ENCODE assay signal across 8 cellular contexts in genomic region chr2:96869281-96869823, GRCh38. TPM values are rescaled to one million over a fixed set of nuclear protein-coding genes. Genes with fewer than 3 reads are reported as not detected.
DNase-seq lines count a peak whose midpoint lies in the region; ATAC-seq and TF ChIP-seq lines count a peak whose summit lies in the region.

No MANE protein-coding gene starts in this region.

- H2AFZ ChIP-seq in GM23338 = no peak overlapping the region
- peak overlapping the region; percentile 90 for H2AFZ ChIP-seq in mesenchymal stem cell (ENCODE audit: low read depth, low read length)

- peak; percentile 24 for ATAC-seq in GM23338
- ATAC-seq in GM18517 (IDR thresholded peaks at IDR 0.05; ENCODE audit: unreplicated experiment) = no peak
- ATAC-seq in GM19467 (IDR thresholded peaks at IDR 0.05; ENCODE audit: unreplicated experiment) = no peak

- peaks cover 32% of the 10 kb centered on the region for H3K79me2 ChIP-seq in GM23338 (replicated peaks; ENCODE audit: insufficient read depth)

- H3K27me3 Mint-ChIP-seq in GM23338 (ENCODE audit: insufficient read depth, low read depth, poor library complexity) (peaks cover 18% of the 10 kb centered on the region), endothelial cell (ENCODE audit: unreplicated experiment) (peaks cover 26% of the 10 kb centered on the region)

- peaks cover 47% of the 10 kb centered on the region for H3K4me1 Mint-ChIP-seq in GM23338
- H3K4me1 Mint-ChIP-seq in endothelial cell (ENCODE audit: unreplicated experiment) = peaks cover 56% of the 10 kb centered on the region

- TF ChIP-seq CTCF in GM23338 (conservative IDR thresholded peaks at IDR 0.05; ENCODE audit: low read depth in 2 of 2) (no peak), endothelial cell (IDR thresholded peaks at IDR 0.05; ENCODE audit: unreplicated experiment) (peak; percentile 26), tibial nerve (IDR thresholded peaks at IDR 0.05) (peak in 1 of 5 experiments; percentile 3)

- peaks cover 34% of the 10 kb centered on the region for H3K4me1 ChIP-seq in GM23338 (ENCODE audit: insufficient read depth)
- H3K4me1 ChIP-seq in mesenchymal stem cell (ENCODE audit: control insufficient read depth, insufficient read depth, low read depth, low read length) = peaks cover 25% of the 10 kb centered on the region
- H3K4me1 ChIP-seq in tibial nerve = peaks cover 0 to 75% (median 50%) of the 10 kb centered on the region in 4 donors

- peak overlapping the region; percentile 97 for H2BK120ac ChIP-seq in mesenchymal stem cell (ENCODE audit: low read depth, low read length)

- peak overlapping the region in 1 of 2 experiments; percentile 70 for H2BK12ac ChIP-seq in mesenchymal stem cell (ENCODE audit: low read length in 2 of 2)

- peak overlapping the region; percentile 94 to 97 for H3K18ac ChIP-seq in mesenchymal stem cell (ENCODE audit: low read depth in 1 of 2, low read length in 2 of 2)

- H2BK15ac ChIP-seq in mesenchymal stem cell (ENCODE audit: low read depth, poor library complexity, severe bottlenecking) = peak overlapping the region; percentile 92

- H3K4ac ChIP-seq in mesenchymal stem cell (ENCODE audit: low read depth in 1 of 2, low read length in 2 of 2) = peak overlapping the region; percentile 77 to 87

- H3K27me3 ChIP-seq in GM23338 (ENCODE audit: insufficient read depth) = no peaks in the 10 kb centered on the region
- peaks cover 0 to 12% of the 10 kb centered on the region in 2 experiments for H3K27me3 ChIP-seq in mesenchymal stem cell (ENCODE audit: control insufficient read depth in 1 of 2, insufficient read depth in 1 of 2, low read length in 2 of 2)
- no peaks in the 10 kb centered on the region for H3K27me3 ChIP-seq in tibial nerve

- DNase-seq in C1 segment of cervical spinal cord (lab: John Stamatoyannopoulos, UW) (peak in 8 of 14 donors; percentile 56 to 87 (median 76)), GM23338 (ENCODE audit: low spot score) (peak; percentile 67), RPMI7951 (ENCODE audit: low read depth) (peak; percentile 86), endothelial cell (ENCODE audit: low spot score) (peak; percentile 54), mesenchymal stem cell (peak; percentile 83), tibial nerve (ENCODE audit: low spot score in 2 of 2) (peak; percentile 73 to 74)

- under 1% methylated on average over 38 of the region's 65 CpGs for WGBS in mesenchymal stem cell
- 0% methylated on average over 32 of the region's 65 CpGs; no CpG with 5 or more reads in 1 of the 2 donors for WGBS in tibial nerve, 2 donors

- peak overlapping the region; percentile 92 for H3K9ac ChIP-seq in mesenchymal stem cell (ENCODE audit: low read length)

- H3F3A ChIP-seq in GM23338 (replicated peaks; ENCODE audit: low read depth) = 0 out of 2 replicates have a peak, but pooled peaks cover 9% of the 10 kb centered on the region

- H3K27ac ChIP-seq in GM23338 (ENCODE audit: low read depth) = peak overlapping the region; percentile 87
- no peak overlapping the region for H3K27ac ChIP-seq in mesenchymal stem cell (ENCODE audit: low read length, poor library complexity, severe bottlenecking)
- peak overlapping the region; percentile 94 to 99 (median 98) for H3K27ac ChIP-seq in tibial nerve

- no peak overlapping the region for H2AK5ac ChIP-seq in mesenchymal stem cell (ENCODE audit: low read length, severe bottlenecking)

- TF ChIP-seq POLR2A in tibial nerve (IDR thresholded peaks at IDR 0.05) = no peak

- H3K4me3 Mint-ChIP-seq in GM23338 = peak overlapping the region; percentile 87; the same call in 2 of the 3 replicates
- no peak overlapping the region for H3K4me3 Mint-ChIP-seq in endothelial cell (ENCODE audit: unreplicated experiment)

- no peaks in the 10 kb centered on the region for H3K9me2 ChIP-seq in GM23338 (ENCODE audit: insufficient read depth)

- H3K36me3 Mint-ChIP-seq in GM23338 (ENCODE audit: low read depth) (peaks cover 34% of the 10 kb centered on the region), endothelial cell (ENCODE audit: low read depth, unreplicated experiment) (peaks cover 36% of the 10 kb centered on the region)

- peak overlapping the region; percentile 95 to 97 for H3K14ac ChIP-seq in mesenchymal stem cell (ENCODE audit: low read length in 2 of 2)

- peak overlapping the region; percentile 70 to 95 for H3K23ac ChIP-seq in mesenchymal stem cell (ENCODE audit: low read length in 2 of 2)

- H2BK5ac ChIP-seq in mesenchymal stem cell (ENCODE audit: low read depth, low read length, poor library complexity, severe bottlenecking) = peak overlapping the region; percentile 87

- H4K8ac ChIP-seq in mesenchymal stem cell (ENCODE audit: low read length) = peak overlapping the region; percentile 90

- H3K4me2 ChIP-seq in GM23338 (peak overlapping the region; percentile 95), mesenchymal stem cell (ENCODE audit: low read length, poor library complexity, severe bottlenecking) (peak overlapping the region; percentile 83)

- H3K9me3 Mint-ChIP-seq in GM23338 = no peaks in the 10 kb centered on the region
- H3K9me3 Mint-ChIP-seq in endothelial cell (ENCODE audit: unreplicated experiment) = no peaks in the 10 kb centered on the region

- H3K9me3 ChIP-seq in mesenchymal stem cell (ENCODE audit: control insufficient read depth, low read length) (no peaks in the 10 kb centered on the region), tibial nerve (no peaks in the 10 kb centered on the region)

- no peak for TF ChIP-seq EP300 in tibial nerve (IDR thresholded peaks at IDR 0.05)

- H3K27ac Mint-ChIP-seq in GM23338 = no peak overlapping the region
- H3K27ac Mint-ChIP-seq in endothelial cell (ENCODE audit: unreplicated experiment) = no peak overlapping the region

- H3K4me3 ChIP-seq in GM23338 (peak overlapping the region; percentile 90), mesenchymal stem cell (ENCODE audit: insufficient read depth in 1 of 2, low read depth in 1 of 2, low read length in 2 of 2) (peak overlapping the region; percentile 76 to 91), tibial nerve (peak overlapping the region; percentile 64 to 92 (median 88))

- H3K36me3 ChIP-seq in GM23338 (ENCODE audit: insufficient read depth) (peaks cover 10% of the 10 kb centered on the region; the same call in 1 of the 2 replicates), mesenchymal stem cell (ENCODE audit: control insufficient read depth in 1 of 2, insufficient read depth in 2 of 2, low read depth in 1 of 2, low read length in 2 of 2) (peaks cover 29 to 30% of the 10 kb centered on the region in 2 experiments), tibial nerve (peaks cover 3 to 33% (median 4%) of the 10 kb centered on the region in 3 donors)

- peak overlapping the region; percentile 89 for H4K91ac ChIP-seq in mesenchymal stem cell (ENCODE audit: low read length)

- peaks cover 15% of the 10 kb centered on the region for H3K79me1 ChIP-seq in mesenchymal stem cell (replicated peaks; ENCODE audit: low read length, poor library complexity, severe bottlenecking)

- H4K20me1 ChIP-seq in GM23338 (replicated peaks; ENCODE audit: insufficient read depth) = no peaks in the 10 kb centered on the region; the same call in 1 of the 2 replicates

RNA-seq across cellular contexts. Expression of gene SEMA4C, which starts 0.5 kb away (rescaled TPM):
- 69.7 and 80.7 TPM in 2 replicates for total RNA-seq in GM23338 (2014; rRNA removed; shearing (Covaris generic))
- polyA plus RNA-seq in GM23338 (2016; fragmentation: Nextera tagmentation; extraction: Ambion mirVana) = 15.4 and 16.8 TPM in 2 replicates
- 30.3 and 41.0 TPM in 2 replicates for total RNA-seq in RPMI7951 (2014; rRNA removed; shearing (Covaris generic))
- total RNA-seq in endothelial cell (ENCODE audit: unreplicated experiment) = 279 TPM
- 20.2 TPM for polyA plus RNA-seq in mesenchymal stem cell (2013, experiment 1 of 2)
- polyA plus RNA-seq in mesenchymal stem cell (2013, experiment 2 of 2) = 20.7 TPM
- 100 to 1,000 TPM; 120 to 181 (median 147) TPM for total RNA-seq in tibial nerve

RNA-seq across cellular contexts. Expression of gene ANKRD39, which starts 11.5 kb away (rescaled TPM):
- 17.5 and 18.3 TPM in 2 replicates for total RNA-seq in GM23338 (2014; rRNA removed; shearing (Covaris generic))
- 32.0 and 33.8 TPM in 2 replicates for polyA plus RNA-seq in GM23338 (2016; fragmentation: Nextera tagmentation; extraction: Ambion mirVana)
- 20.7 and 25.8 TPM in 2 replicates for total RNA-seq in RPMI7951 (2014; rRNA removed; shearing (Covaris generic))
- total RNA-seq in endothelial cell (ENCODE audit: unreplicated experiment) (14.9 TPM), tibial nerve (10 to 100 TPM; 13.8 to 23.7 (median 19.5) TPM)
- polyA plus RNA-seq in mesenchymal stem cell (2013, experiment 1 of 2) = 11.8 TPM
- 10.8 TPM for polyA plus RNA-seq in mesenchymal stem cell (2013, experiment 2 of 2)

RNA-seq across cellular contexts. Expression of gene ANKRD23, which starts 25.5 kb away (rescaled TPM):
- total RNA-seq in GM23338 (2014; rRNA removed; shearing (Covaris generic)) = 4.0 and 6.5 TPM in 2 replicates
- polyA plus RNA-seq in GM23338 (2016; fragmentation: Nextera tagmentation; extraction: Ambion mirVana) = 2.9 and 5.0 TPM in 2 replicates
- total RNA-seq in RPMI7951 (2014; rRNA removed; shearing (Covaris generic)) = 0.84 and 1.8 TPM in 2 replicates
- 4.7 TPM for total RNA-seq in endothelial cell (ENCODE audit: unreplicated experiment)
- 0.81 TPM for polyA plus RNA-seq in mesenchymal stem cell (2013, experiment 1 of 2)
- 0.89 TPM for polyA plus RNA-seq in mesenchymal stem cell (2013, experiment 2 of 2)
- 10 to 100 TPM in 2 of 4 donors, 1 to 10 TPM in 2; 6.1 to 23.1 (median 11.2) TPM for total RNA-seq in tibial nerve

RNA-seq across cellular contexts. Expression of gene CNNM3, which starts 53.3 kb away (rescaled TPM):
- 22.8 and 25.7 TPM in 2 replicates for total RNA-seq in GM23338 (2014; rRNA removed; shearing (Covaris generic))
- polyA plus RNA-seq in GM23338 (2016; fragmentation: Nextera tagmentation; extraction: Ambion mirVana) = 5.3 and 7.7 TPM in 2 replicates
- 3.6 and 4.8 TPM in 2 replicates for total RNA-seq in RPMI7951 (2014; rRNA removed; shearing (Covaris generic))
- total RNA-seq in endothelial cell (ENCODE audit: unreplicated experiment) (14.7 TPM), tibial nerve (10 to 100 TPM; 21.8 to 27.8 (median 22.9) TPM)
- polyA plus RNA-seq in mesenchymal stem cell (2013, experiment 1 of 2) = 3.8 TPM
- 3.8 TPM for polyA plus RNA-seq in mesenchymal stem cell (2013, experiment 2 of 2)
